9 cellular contexts compared by ENCODE assay signal in the genomic region with DNA sequence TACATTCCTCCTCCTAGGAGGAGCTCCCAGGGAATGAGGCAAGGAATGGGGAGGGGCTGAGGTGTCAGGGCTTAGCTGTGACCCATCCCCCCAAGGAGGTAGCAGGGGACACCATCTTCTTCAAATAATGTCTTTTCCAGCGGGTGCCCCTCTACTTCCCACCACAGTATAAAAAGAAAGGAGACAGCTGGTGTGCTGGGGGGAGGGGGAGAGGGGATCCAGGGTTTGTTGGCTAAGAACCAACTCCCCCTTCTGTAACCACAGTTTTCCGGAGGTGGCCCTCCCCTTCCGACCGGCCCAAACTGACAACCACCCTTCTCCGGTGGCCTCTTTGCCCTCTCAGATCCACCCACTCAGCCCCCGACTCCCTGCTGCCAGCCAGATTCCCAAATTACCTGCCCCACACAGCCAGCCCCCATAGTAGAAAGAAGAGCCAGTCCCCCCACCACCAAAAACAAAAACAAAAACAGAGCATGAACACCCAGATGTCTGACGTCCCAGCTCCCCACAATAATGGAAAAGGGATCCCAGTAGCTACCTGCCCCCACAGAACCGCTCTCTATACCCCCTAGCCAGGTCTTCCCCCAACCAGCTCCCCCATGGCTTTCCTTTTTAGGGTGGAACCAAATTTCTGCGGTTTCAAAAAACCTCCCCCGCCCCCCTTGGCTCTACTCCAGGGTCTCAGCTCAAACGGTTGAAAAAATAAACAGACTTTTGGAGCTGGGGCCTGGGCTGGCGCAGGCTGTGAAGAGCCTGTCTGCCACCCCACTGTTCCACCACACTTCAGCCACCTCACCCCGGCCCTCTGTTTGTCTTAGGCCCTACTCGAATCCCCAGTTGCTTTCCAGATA. TPM values are rescaled to one million over a fixed set of nuclear protein-coding genes. Genes with fewer than 3 reads are reported as not detected.
DNase-seq lines count a peak whose midpoint lies in the region; ATAC-seq, FAIRE-seq and TF ChIP-seq lines count a peak whose summit lies in the region.
"Had no signal": no experiment of that assay in that cellular context is flagged by ENCODE, and none has a peak within 500 bp of the region (broad histone marks: within the 10 kb centered on the region; RNA-seq: fewer than 3 reads in every experiment).

No MANE protein-coding gene starts in this region.

- H2BK20ac ChIP-seq in H1 (ENCODE audit: low read length), result peak overlapping the region; percentile 57; the same call in 1 of the 2 replicates

- H3K9ac ChIP-seq in H1 (replicated peaks in 1 of 4; ENCODE audit: extremely low read depth in 1 of 4, low read depth in 3 of 4, low read length in 3 of 4), result peak overlapping the region in 1 of 4 experiments; percentile 28; a peak in 3 of 7 replicates

- WGBS in H1 (ENCODE audit: extremely low coverage in 1 of 2, insufficient coverage in 1 of 2, insufficient read length in 1 of 2, insufficient replicate concordance in 2 of 2, low coverage in 1 of 2, low lambda C conversion rate in 2 of 2, missing lambda C conversion rate in 1 of 2), 2 experiments, result 14% methylated on average over 9 of the region's 14 CpGs; no CpG with 5 or more reads in 1 of the 2 experiments
- 2 to 9% (median 7%) methylated on average over 14 of the region's 14 CpGs for WGBS in stomach, 5 donors

- H3K79me1 ChIP-seq in H1 (ENCODE audit: low read depth, low read length), result peaks cover 23% of the 10 kb centered on the region

- H3K27me3 Mint-ChIP-seq in activated CD8-positive, alpha-beta T cell treated with anti-CD3 and anti-CD28 coated beads for 36 hours, result no peaks in the 10 kb centered on the region

- no peak overlapping the region for H4K5ac ChIP-seq in H1 (ENCODE audit: insufficient read length, low read depth, low read length)

- no peak for DNase-seq in GM18507 (ENCODE audit: extremely low spot score, insufficient read length, low read depth)
- DNase-seq in NCI-H748 (lab: John Stamatoyannopoulos, UW; ENCODE audit: unreplicated experiment), result peak; percentile 74
- DNase-seq in activated CD8-positive, alpha-beta T cell treated with anti-CD3 and anti-CD28 coated beads for 36 hours, result peak; percentile 89
- DNase-seq in H1 (ENCODE audit: low read depth in 1 of 2, low spot score in 2 of 2), result peak in 1 of 2 experiments; percentile 50
- DNase-seq in stomach, result peak; percentile 59
- DNase-seq in Ammon's horn (ENCODE audit: low spot score), result no peak

- H3K79me2 ChIP-seq in H1 (ENCODE audit: control insufficient read depth in 1 of 2, insufficient read depth in 2 of 2, low read length in 2 of 2), result peaks cover 42 to 65% of the 10 kb centered on the region in 2 experiments

- H3K36me3 Mint-ChIP-seq in activated CD8-positive, alpha-beta T cell treated with anti-CD3 and anti-CD28 coated beads for 36 hours (ENCODE audit: low read depth), result peaks cover 66% of the 10 kb centered on the region

- peak; percentile 63 for FAIRE-seq in GM18507 (lab: Jason Lieb, UNC)
- no peak for FAIRE-seq in H1 (lab: Jason Lieb, UNC)

- H3K27ac ChIP-seq in H1 (ENCODE audit: low read depth, low read length) (no peak overlapping the region), muscle layer of duodenum (ENCODE audit: low read length) (peak overlapping the region; percentile 87), stomach (peak overlapping the region; percentile 88 to 98 (median 93))

- no peak overlapping the region for H2BK120ac ChIP-seq in H1 (replicated peaks; ENCODE audit: low read depth, low read length)

- peak overlapping the region; percentile 94 for H3K27ac Mint-ChIP-seq in activated CD8-positive, alpha-beta T cell treated with anti-CD3 and anti-CD28 coated beads for 36 hours

- no peak overlapping the region for H3K56ac ChIP-seq in H1 (replicated peaks; ENCODE audit: insufficient read length, low read depth, low read length)

- no peaks in the 10 kb centered on the region for H3K9me3 ChIP-seq in H1 (ENCODE audit: insufficient read depth in 2 of 2, low read depth in 1 of 2, low read length in 1 of 2)
- H3K9me3 ChIP-seq in muscle layer of duodenum (ENCODE audit: control insufficient read depth in 1 of 2, low read length in 2 of 2), result no peaks in the 10 kb centered on the region
- H3K9me3 ChIP-seq in stomach, result no peaks in the 10 kb centered on the region

- H4K91ac ChIP-seq in H1 (replicated peaks; ENCODE audit: insufficient read length, low read length), result no peak overlapping the region

- peak overlapping the region; percentile 93 to 99 for H3K4me2 ChIP-seq in H1 (ENCODE audit: insufficient read depth in 1 of 2, low read depth in 2 of 2, low read length in 2 of 2)

- H2BK15ac ChIP-seq in H1 (ENCODE audit: low read length), result no peak overlapping the region

- intact Hi-C loops in activated CD8-positive, alpha-beta T cell treated with anti-CD3 and anti-CD28 coated beads for 36 hours (cut with micrococcal nuclease), result loop anchor here (2.0 kb wide), 1 partner anchor 29 kb away; no protein-coding TSS in a partner anchor
- intact Hi-C loops in stomach (cut with DNase I; ENCODE audit: low total_unique reads), result no loop called here

- H2AK5ac ChIP-seq in H1 (ENCODE audit: low read depth, low read length), result no peak overlapping the region

- no peak for TF ChIP-seq RAD21 in H1 (IDR thresholded peaks at IDR 0.05 in 1 of 2, conservative IDR thresholded peaks at IDR 0.05 in 1 of 2; ENCODE audit: low read depth in 2 of 2, low read length in 2 of 2)

- H2BK12ac ChIP-seq in H1 (ENCODE audit: low read depth, low read length), result no peak overlapping the region

- H3K4ac ChIP-seq in H1 (replicated peaks; ENCODE audit: insufficient read length, low read depth, low read length), result no peak overlapping the region

- TF ChIP-seq CTCF in activated CD8-positive, alpha-beta T cell treated with anti-CD3 and anti-CD28 coated beads for 36 hours (IDR thresholded peaks at IDR 0.05), result no peak
- TF ChIP-seq CTCF in H1 (IDR thresholded peaks at IDR 0.05; ENCODE audit: control extremely low read depth in 1 of 3, insufficient read depth in 1 of 3, low read depth in 1 of 3, low read length in 3 of 3) (no peak), stomach (IDR thresholded peaks at IDR 0.05) (no peak)

- H4K8ac ChIP-seq in H1 (ENCODE audit: extremely low read depth, insufficient read depth, low read length), result no peak overlapping the region

- H3K27me3 ChIP-seq in H1 (replicated peaks in 1 of 4; ENCODE audit: control insufficient read depth in 3 of 4, extremely low read depth in 1 of 4, insufficient read depth in 3 of 4, low read length in 3 of 4) (no peaks in the 10 kb centered on the region), muscle layer of duodenum (ENCODE audit: low read depth, low read length) (no peaks in the 10 kb centered on the region), stomach (no peaks in the 10 kb centered on the region)

- H3K4me1 Mint-ChIP-seq in activated CD8-positive, alpha-beta T cell treated with anti-CD3 and anti-CD28 coated beads for 36 hours (ENCODE audit: low read depth), result peaks cover 67% of the 10 kb centered on the region

- H3K23me2 ChIP-seq in H1 (ENCODE audit: low read depth, low read length), result peaks cover 25% of the 10 kb centered on the region

- H2AFZ ChIP-seq in H1 (ENCODE audit: low read length), result no peak overlapping the region

- no peak overlapping the region for H3K23ac ChIP-seq in H1 (ENCODE audit: insufficient read length)

- no peak overlapping the region for H3K14ac ChIP-seq in H1 (ENCODE audit: insufficient read length)

- no peaks in the 10 kb centered on the region for H3K9me3 Mint-ChIP-seq in activated CD8-positive, alpha-beta T cell treated with anti-CD3 and anti-CD28 coated beads for 36 hours

- H3K4me1 ChIP-seq in H1 (replicated peaks in 1 of 4; ENCODE audit: control insufficient read depth in 3 of 4, insufficient read depth in 4 of 4, low read length in 3 of 4) (peaks cover 27 to 43% (median 31%) of the 10 kb centered on the region in 4 experiments), muscle layer of duodenum (ENCODE audit: control insufficient read depth in 1 of 2, insufficient read depth in 2 of 2, low read length in 2 of 2) (peaks cover 48 to 84% of the 10 kb centered on the region in 2 donors), stomach (peaks cover 81 to 92% (median 89%) of the 10 kb centered on the region in 4 donors)

- TF ChIP-seq POLR2A in H1 (IDR thresholded peaks at IDR 0.05; ENCODE audit: control extremely low read depth in 1 of 2, low read depth in 2 of 2, low read length in 2 of 2) (peak in 1 of 2 experiments; percentile 2; a peak in 1 of 3 replicates), stomach (IDR thresholded peaks at IDR 0.05) (no peak)

- H3K4me3 ChIP-seq in H1 (ENCODE audit: extremely low read depth in 1 of 4, insufficient read depth in 2 of 4, low read depth in 3 of 4, low read length in 4 of 4) (peak overlapping the region; percentile 77 to 97 (median 90); a peak in 7 of 8 replicates), muscle layer of duodenum (ENCODE audit: low read depth in 1 of 2, low read length in 2 of 2) (peak overlapping the region; percentile 83 to 89), stomach (peak overlapping the region; percentile 68 to 90 (median 72))

- POLR2A ChIA-PET in activated CD8-positive, alpha-beta T cell treated with anti-CD3 and anti-CD28 coated beads for 36 hours (lab: Charles Lee), result interaction anchor here (1.1 to 7.5 kb wide), 13 partner anchors 7 to 116 kb away, joined by 3 to 128 read pairs (median 8); a partner anchor contains a TSS
- POLR2A ChIA-PET in H1 (lab: Charles Lee; ENCODE audit: partially characterized antibody), result interaction anchor here (0.6 to 19.2 kb wide), 32 partner anchors 4 to 296 kb away, joined by 3 to 282 read pairs (median 4); a partner anchor contains a TSS

- peaks cover 23 to 27% of the 10 kb centered on the region in 2 experiments for H4K20me1 ChIP-seq in H1 (replicated peaks in 1 of 2; ENCODE audit: control insufficient read depth in 1 of 2, insufficient read depth in 2 of 2, low read length in 2 of 2)

- peak; percentile 26 for ATAC-seq in activated CD8-positive, alpha-beta T cell treated with anti-CD3 and anti-CD28 coated beads for 36 hours
- ATAC-seq in GM18909 (IDR thresholded peaks at IDR 0.05; ENCODE audit: poor library complexity, unreplicated experiment), result no peak

- H3K36me3 ChIP-seq in H1 (ENCODE audit: control insufficient read depth in 2 of 4, insufficient read depth in 4 of 4, low read length in 3 of 4) (peaks cover 0 to 3% (median 0%) of the 10 kb centered on the region in 4 experiments; a peak in 1 of 8 replicates), muscle layer of duodenum (ENCODE audit: control insufficient read depth in 1 of 2, insufficient read depth in 2 of 2, low read length in 2 of 2) (peaks cover 0 to 12% of the 10 kb centered on the region in 2 donors), stomach (peaks cover 0 to 14% (median 2%) of the 10 kb centered on the region in 4 donors)

- CTCF ChIA-PET in activated CD8-positive, alpha-beta T cell treated with anti-CD3 and anti-CD28 coated beads for 36 hours (lab: Charles Lee), result interaction anchor here (0.7 to 11.1 kb wide), 10 partner anchors 9 to 185 kb away, joined by 3 to 121 read pairs (median 4); a partner anchor contains a TSS
- CTCF ChIA-PET in H1 (lab: Charles Lee; ENCODE audit: partially characterized antibody), result interaction anchor here (0.6 to 9.6 kb wide), 29 partner anchors 9 to 247 kb away, joined by 3 to 126 read pairs (median 4); a partner anchor contains a TSS

- H3K18ac ChIP-seq in H1 (ENCODE audit: extremely low read depth, low read length), result peak overlapping the region; percentile 95; the same call in 1 of the 2 replicates

- TF ChIP-seq EP300 in H1 (IDR thresholded peaks at IDR 0.05; ENCODE audit: borderline replicate concordance in 1 of 2, low read depth in 2 of 2, low read length in 2 of 2) (no peak), stomach (IDR thresholded peaks at IDR 0.05) (no peak)

- peak overlapping the region; percentile 98 for H3K4me3 Mint-ChIP-seq in activated CD8-positive, alpha-beta T cell treated with anti-CD3 and anti-CD28 coated beads for 36 hours

- H2BK5ac ChIP-seq in H1 (ENCODE audit: low read depth, low read length), result no peak overlapping the region

RNA-seq across cellular contexts. Expression of a gene that starts 2.1 kb away (rescaled TPM):
- 100 to 1,000 TPM; 147 to 150 TPM for total RNA-seq in activated CD8-positive, alpha-beta T cell treated with anti-CD3 and anti-CD28 coated beads for 36 hours
- total RNA-seq in H1 (2021; fragmentation: NEBNext Ultra II Directional; extraction: Animal tissue kit (Norgen Biotek cat#: 25700)), result 68.3 and 80.5 TPM in 2 replicates
- polyA plus RNA-seq in H1 (2011; rRNA removed), result 42.7 and 55.0 TPM in 2 replicates
- polyA plus RNA-seq in H1 (2011; cell fraction: cytosol; rRNA removed), result 36.0 TPM
- 102 TPM for polyA plus RNA-seq in H1 (2011; cell fraction: nucleus; rRNA removed)
- 54.6 to 83.3 TPM (median 61.5 TPM) in 4 replicates for polyA plus RNA-seq in H1 (2012, experiment 1 of 2)
- polyA plus RNA-seq in H1 (2012, experiment 2 of 2), result 40.4 TPM
- 27.1 TPM for polyA plus RNA-seq in H1 (2013, experiment 1 of 2)
- 27.2 TPM for polyA plus RNA-seq in H1 (2013, experiment 2 of 2)
- polyA minus RNA-seq in H1 (2011; rRNA and poly(A)+ RNA removed), result 67.3 and 87.2 TPM in 2 replicates
- polyA minus RNA-seq in H1 (2011; cell fraction: cytosol; rRNA and poly(A)+ RNA removed), result 29.9 TPM
- 75.9 TPM for polyA minus RNA-seq in H1 (2011; cell fraction: nucleus; rRNA and poly(A)+ RNA removed)
- 100 to 1,000 TPM in 3 of 5 donors, 10 to 100 TPM in 2; 34.8 to 376 (median 180) TPM for total RNA-seq in stomach
- polyA plus RNA-seq in stomach, result 10 to 100 TPM; 20.4 to 27.6 (median 24.7) TPM

RNA-seq across cellular contexts. Expression of a gene that starts 34.8 kb away (rescaled TPM):
- total RNA-seq in activated CD8-positive, alpha-beta T cell treated with anti-CD3 and anti-CD28 coated beads for 36 hours, result not detected
- total RNA-seq in H1 (2021; fragmentation: NEBNext Ultra II Directional; extraction: Animal tissue kit (Norgen Biotek cat#: 25700)), result not detected in 2 replicates
- 0.09 TPM in 1 of 2 replicates, not detected in the other for polyA plus RNA-seq in H1 (2011; rRNA removed)
- polyA plus RNA-seq in H1 (2011; cell fraction: cytosol; rRNA removed), result not detected
- polyA plus RNA-seq in H1 (2011; cell fraction: nucleus; rRNA removed), result not detected
- 0.18 TPM in 1 of 4 replicates, not detected in the others for polyA plus RNA-seq in H1 (2012, experiment 1 of 2)
- not detected for polyA plus RNA-seq in H1 (2012, experiment 2 of 2)
- not detected for polyA plus RNA-seq in H1 (2013, experiment 1 of 2)
- not detected for polyA plus RNA-seq in H1 (2013, experiment 2 of 2)
- polyA minus RNA-seq in H1 (2011; rRNA and poly(A)+ RNA removed), result 0.15 TPM in 1 of 2 replicates, not detected in the other
- not detected for polyA minus RNA-seq in H1 (2011; cell fraction: cytosol; rRNA and poly(A)+ RNA removed)
- polyA minus RNA-seq in H1 (2011; cell fraction: nucleus; rRNA and poly(A)+ RNA removed), result 0.70 TPM
- total RNA-seq in stomach, result 10 to 100 TPM in 1 of 5 donors, not detected in 4; 50.4 TPM
- polyA plus RNA-seq in stomach, result not detected
- total RNA-seq: glomerular endothelial cell had no signal

RNA-seq across cellular contexts. Expression of a gene that starts 42.1 kb away (rescaled TPM):
- total RNA-seq in activated CD8-positive, alpha-beta T cell treated with anti-CD3 and anti-CD28 coated beads for 36 hours, result 10 to 100 TPM; 68.1 to 71.3 TPM
- total RNA-seq in H1 (2021; fragmentation: NEBNext Ultra II Directional; extraction: Animal tissue kit (Norgen Biotek cat#: 25700)), result 53.4 and 56.6 TPM in 2 replicates
- 59.9 and 81.1 TPM in 2 replicates for polyA plus RNA-seq in H1 (2011; rRNA removed)
- polyA plus RNA-seq in H1 (2011; cell fraction: cytosol; rRNA removed), result 82.9 TPM
- 112 TPM for polyA plus RNA-seq in H1 (2011; cell fraction: nucleus; rRNA removed)
- polyA plus RNA-seq in H1 (2012, experiment 1 of 2), result 50.2 to 59.1 TPM (median 55.5 TPM) in 4 replicates
- 11.6 TPM for polyA plus RNA-seq in H1 (2012, experiment 2 of 2)
- polyA plus RNA-seq in H1 (2013, experiment 1 of 2), result 46.7 TPM
- 44.1 TPM for polyA plus RNA-seq in H1 (2013, experiment 2 of 2)
- polyA minus RNA-seq in H1 (2011; rRNA and poly(A)+ RNA removed), result 89.4 and 120 TPM in 2 replicates
- 50.6 TPM for polyA minus RNA-seq in H1 (2011; cell fraction: cytosol; rRNA and poly(A)+ RNA removed)
- 103 TPM for polyA minus RNA-seq in H1 (2011; cell fraction: nucleus; rRNA and poly(A)+ RNA removed)
- 100 to 1,000 TPM in 2 of 5 donors, 10 to 100 TPM in 3; 49.2 to 126 (median 78.4) TPM for total RNA-seq in stomach
- 10 to 100 TPM in 1 of 3 donors, 1 to 10 TPM in 2; 4.9 to 26.1 (median 9.3) TPM for polyA plus RNA-seq in stomach

RNA-seq across cellular contexts. Expression of a gene that starts 44.5 kb away (rescaled TPM):
- total RNA-seq in activated CD8-positive, alpha-beta T cell treated with anti-CD3 and anti-CD28 coated beads for 36 hours, result 100 to 1,000 TPM; 148 to 150 TPM
- 190 and 196 TPM in 2 replicates for total RNA-seq in H1 (2021; fragmentation: NEBNext Ultra II Directional; extraction: Animal tissue kit (Norgen Biotek cat#: 25700))
- 411 and 648 TPM in 2 replicates for polyA plus RNA-seq in H1 (2011; rRNA removed)
- 513 TPM for polyA plus RNA-seq in H1 (2011; cell fraction: cytosol; rRNA removed)
- polyA plus RNA-seq in H1 (2011; cell fraction: nucleus; rRNA removed), result 240 TPM
- polyA plus RNA-seq in H1 (2012, experiment 1 of 2), result 232 to 248 TPM (median 244 TPM) in 4 replicates
- polyA plus RNA-seq in H1 (2012, experiment 2 of 2), result 448 TPM
- polyA plus RNA-seq in H1 (2013, experiment 1 of 2), result 408 TPM
- polyA plus RNA-seq in H1 (2013, experiment 2 of 2), result 481 TPM
- polyA minus RNA-seq in H1 (2011; rRNA and poly(A)+ RNA removed), result 282 and 428 TPM in 2 replicates
- polyA minus RNA-seq in H1 (2011; cell fraction: cytosol; rRNA and poly(A)+ RNA removed), result 95.5 TPM
- polyA minus RNA-seq in H1 (2011; cell fraction: nucleus; rRNA and poly(A)+ RNA removed), result 85.3 TPM
- 100 to 1,000 TPM in 4 of 5 donors, 10 to 100 TPM in 1; 67.1 to 354 (median 216) TPM for total RNA-seq in stomach
- polyA plus RNA-seq in stomach, result 100 to 1,000 TPM; 223 to 309 (median 242) TPM

Comparison
In these comparisons a context has a peak if more than half of its experiments do, and no peak if none do; other contexts are left out.
1. DNase-seq: peak in NCI-H748 (single experiment), activated CD8-positive, alpha-beta T cell treated with anti-CD3 and anti-CD28 coated beads for 36 hours (single experiment) and stomach (single experiment); none in GM18507 (single experiment) and Ammon's horn (single experiment).
2. Peak in every context shown above with its lines, with median percentiles within 50 percentile points of each other: H3K4me3 ChIP-seq.